ENCODE assay signal across 12 cellular contexts in the genomic region with DNA sequence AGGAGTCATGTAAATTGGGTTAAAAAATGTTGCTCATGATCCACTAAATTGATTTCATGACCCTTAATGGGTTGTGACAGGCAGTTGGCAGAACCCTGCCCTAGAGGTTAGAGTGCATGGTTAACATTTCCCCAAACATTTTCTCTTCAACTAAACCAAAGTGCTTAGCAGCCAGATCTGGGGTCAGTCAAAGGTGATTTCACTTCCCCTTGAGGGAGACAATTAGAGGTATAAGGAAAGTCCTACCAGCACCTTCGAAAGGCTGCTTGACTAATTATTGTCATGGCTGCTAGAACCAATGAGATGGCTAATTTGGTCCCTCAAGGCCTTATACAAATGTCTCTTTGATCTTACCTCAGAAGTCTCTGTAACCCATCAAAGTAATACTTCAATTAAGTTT. TPM values are rescaled to one million over a fixed set of nuclear protein-coding genes. Genes with fewer than 3 reads are reported as not detected.
DNase-seq lines count a peak whose midpoint lies in the region; ATAC-seq and TF ChIP-seq lines count a peak whose summit lies in the region.
"Had no signal": no experiment of that assay in that cellular context is flagged by ENCODE, and none has a peak within 500 bp of the region (broad histone marks: within the 10 kb centered on the region; RNA-seq: fewer than 3 reads in every experiment).

No MANE protein-coding gene starts in this region.

- no peaks in the 10 kb centered on the region for H3K27me3 ChIP-seq in left ventricle myocardium inferior (ENCODE audit: low read depth)
- H3K27me3 ChIP-seq: upper lobe of right lung had no signal

- no peaks in the 10 kb centered on the region for H3K4me1 ChIP-seq in left ventricle myocardium inferior
- H3K4me1 ChIP-seq: breast epithelium, upper lobe of right lung had no signal

- H3K36me3 ChIP-seq in left ventricle myocardium inferior = no peaks in the 10 kb centered on the region
- H3K36me3 ChIP-seq: breast epithelium, upper lobe of right lung had no signal

- intact Hi-C loops in left ventricle myocardium inferior (cut with micrococcal nuclease) = loop anchor here (10.0 kb wide), 1 partner anchor 85 kb away; no protein-coding TSS in a partner anchor

- no peak overlapping the region for H3K4me3 ChIP-seq in left ventricle myocardium inferior
- H3K4me3 ChIP-seq: breast epithelium, upper lobe of right lung had no signal

- ATAC-seq in GM18517 (IDR thresholded peaks at IDR 0.05; ENCODE audit: unreplicated experiment) (peak; percentile 76), GM21447 (IDR thresholded peaks at IDR 0.05; ENCODE audit: unreplicated experiment) (peak; percentile 82), HG03064 (IDR thresholded peaks at IDR 0.05; ENCODE audit: low read depth, unreplicated experiment) (peak; percentile 71)
- ATAC-seq: upper lobe of right lung had no signal

- DNase-seq in NOMO-1 treated with dmso at 0.1 percent for 144 hours (lab: John Stamatoyannopoulos, UW; ENCODE audit: unreplicated experiment) = peak; percentile 53
- no peak for DNase-seq in NCI-H345 treated with DMSO at 0.1 percent for 48 hours (lab: John Stamatoyannopoulos, UW; ENCODE audit: unreplicated experiment)
- DNase-seq in left ventricle myocardium inferior = no peak
- no peak for DNase-seq in RWPE1 (ENCODE audit: low spot score)
- no peak for DNase-seq in NCI-H2227 treated with DMSO at 0.1 percent for 48 hours (lab: John Stamatoyannopoulos, UW)
- DNase-seq: C1 segment of cervical spinal cord, NCI-H226, upper lobe of right lung had no signal

- POLR2A ChIA-PET in RWPE1 (lab: Yijun Ruan, JAX; ENCODE audit: low non-redundant PET) = no interaction called here

- H3K9me3 ChIP-seq in left ventricle myocardium inferior (replicated peaks) = no peaks in the 10 kb centered on the region
- H3K9me3 ChIP-seq: breast epithelium, upper lobe of right lung had no signal

- CTCF ChIA-PET in RWPE1 (lab: Yijun Ruan, JAX) = no interaction called here

- no peak overlapping the region for H3K27ac ChIP-seq in left ventricle myocardium inferior (replicated peaks)
- H3K27ac ChIP-seq in RWPE1 = no peak overlapping the region
- H3K27ac ChIP-seq: breast epithelium, upper lobe of right lung had no signal

- TF ChIP-seq CTCF in left ventricle myocardium inferior (IDR thresholded peaks at IDR 0.05; ENCODE audit: borderline replicate concordance) (no peak), RWPE1 (conservative IDR thresholded peaks at IDR 0.05; ENCODE audit: low read depth) (no peak)

RNA-seq across cellular contexts. Expression of a gene that starts 30.9 kb away (rescaled TPM):
- total RNA-seq in left ventricle myocardium inferior = 2.3 TPM
